9 cellular contexts compared by ENCODE assay signal in genomic region chr12:85866929-85867776, GRCh38. TPM values are rescaled to one million over a fixed set of nuclear protein-coding genes. Genes with fewer than 3 reads are reported as not detected.
DNase-seq lines count a peak whose midpoint lies in the region; ATAC-seq and TF ChIP-seq lines count a peak whose summit lies in the region.
"Had no signal": no experiment of that assay in that cellular context is flagged by ENCODE, and none has a peak within 500 bp of the region (broad histone marks: within the 10 kb centered on the region; RNA-seq: fewer than 3 reads in every experiment).

No MANE protein-coding gene starts in this region.

- DNase-seq in NCI-H187 (lab: John Stamatoyannopoulos, UW), result peak; percentile 17 to 27
- DNase-seq in NCI-H187 treated with DMSO at 0.1 percent for 48 hours (lab: John Stamatoyannopoulos, UW), result no peak
- peak; percentile 48 for DNase-seq in NCI-H82 treated with DMSO at 0.1 percent for 48 hours (lab: John Stamatoyannopoulos, UW; ENCODE audit: unreplicated experiment)
- no peak for DNase-seq in coronary artery (ENCODE audit: low spot score)
- peak; percentile 42 for DNase-seq in lung (ENCODE audit: low spot score)
- no peak for DNase-seq in DMS79 (lab: John Stamatoyannopoulos, UW)

- H3K27ac ChIP-seq in coronary artery (no peak overlapping the region), lung (ENCODE audit: low read depth in 1 of 2, low read length in 1 of 2) (no peak overlapping the region)
- H3K27ac ChIP-seq: BLaER1 treated with 17β-estradiol and CSF1 and Interleukin-3, amounts not matched to agents 10 nM and 100 nM had no signal

- ATAC-seq in GM21526 (IDR thresholded peaks at IDR 0.05; ENCODE audit: low FRiP score, unreplicated experiment), result peak; percentile 95
- peak; percentile 94 for ATAC-seq in HG03571 (IDR thresholded peaks at IDR 0.05; ENCODE audit: unreplicated experiment)
- no peak for ATAC-seq in lung (ENCODE audit: insufficient read depth, low FRiP score)

- 32 to 35% methylated on average over 5 of the region's 5 CpGs for WGBS in lung, 2 donors

- H3K36me3 ChIP-seq in lung (ENCODE audit: control insufficient read depth in 2 of 2, insufficient read depth in 2 of 2, low read length in 2 of 2), result no peaks in the 10 kb centered on the region
- H3K36me3 ChIP-seq: BLaER1 treated with 17β-estradiol and CSF1 and Interleukin-3, amounts not matched to agents 10 nM and 100 nM had no signal

- H3K9me3 ChIP-seq in lung (ENCODE audit: control insufficient read depth in 2 of 2, insufficient read depth in 1 of 2, low read length in 1 of 2), result no peaks in the 10 kb centered on the region
- H3K9me3 ChIP-seq: BLaER1 treated with 17β-estradiol and CSF1 and Interleukin-3, amounts not matched to agents 10 nM and 100 nM had no signal

- H3K4me3 ChIP-seq in coronary artery (peak overlapping the region; percentile 16), lung (no peak overlapping the region)
- H3K4me3 ChIP-seq: BLaER1 treated with 17β-estradiol and CSF1 and Interleukin-3, amounts not matched to agents 10 nM and 100 nM had no signal

- H3K4me1 ChIP-seq in lung (ENCODE audit: control insufficient read depth in 2 of 2, insufficient read depth in 2 of 2, low read length in 2 of 2), result no peaks in the 10 kb centered on the region

- TF ChIP-seq CTCF in coronary artery (IDR thresholded peaks at IDR 0.05), result peak; percentile 63
- TF ChIP-seq CTCF in lung (IDR thresholded peaks at IDR 0.05; ENCODE audit: control extremely low read depth, extremely low read depth), result peak; percentile 66

- H3K27me3 ChIP-seq in lung (ENCODE audit: control insufficient read depth, insufficient read depth), result no peaks in the 10 kb centered on the region
- H3K27me3 ChIP-seq: BLaER1 treated with 17β-estradiol and CSF1 and Interleukin-3, amounts not matched to agents 10 nM and 100 nM had no signal

RNA-seq across cellular contexts. Expression of gene NTS, which starts 6.9 kb away (rescaled TPM):
- total RNA-seq in lung, result 1 to 10 TPM in 1 of 2 donors, under 1 TPM in 1; 0.86 to 2.0 TPM
- polyA plus RNA-seq in lung, result 1 to 10 TPM in 1 of 2 donors, under 1 TPM in 1; 0.10 to 1.4 TPM

RNA-seq across cellular contexts. Expression of gene RASSF9, which starts 30.9 kb away (rescaled TPM):
- total RNA-seq in lung, result 10 to 100 TPM; 10.0 to 14.3 TPM
- polyA plus RNA-seq in lung, result 1 to 10 TPM; 2.1 to 2.3 TPM

Comparison
In these comparisons a context has a peak if more than half of its experiments do, and no peak if none do; other contexts are left out.
1. DNase-seq: peak in NCI-H187 (2 of 2), NCI-H82 treated with DMSO at 0.1 percent for 48 hours (single experiment) and lung (single experiment); none in NCI-H187 treated with DMSO at 0.1 percent for 48 hours (single experiment), coronary artery (single experiment) and DMS79 (single experiment).